ENCODE assay signal across 31 cellular contexts in genomic region chr14:85217412-85217811, GRCh38.
DNase-seq lines count a peak whose midpoint lies in the region; ATAC-seq and TF ChIP-seq lines count a peak whose summit lies in the region.
"Had no signal": no experiment of that assay in that cellular context is flagged by ENCODE, and none has a peak within 500 bp of the region (broad histone marks: within the 10 kb centered on the region; RNA-seq: fewer than 3 reads in every experiment).

No MANE protein-coding gene starts in this region.

- H3K9me3 ChIP-seq in SK-N-SH, result peaks cover 4% of the 10 kb centered on the region; the same call in 1 of the 2 replicates
- H3K9me3 ChIP-seq: Peyer's patch had no signal

- peaks cover 8% of the 10 kb centered on the region for H3F3A ChIP-seq in SK-N-SH (replicated peaks; ENCODE audit: insufficient read depth)

- H3K4me1 ChIP-seq in SK-N-SH (ENCODE audit: control insufficient read depth in 1 of 2, insufficient read depth in 2 of 2, low read depth in 1 of 2, low read length in 1 of 2), result no peaks in the 10 kb centered on the region
- H3K4me1 ChIP-seq: heart right ventricle, Peyer's patch had no signal

- H2AFZ ChIP-seq in SK-N-SH (ENCODE audit: low read depth), result no peak overlapping the region

- no peaks in the 10 kb centered on the region for H3K79me2 ChIP-seq in SK-N-SH (ENCODE audit: insufficient read depth)

- ATAC-seq in SK-N-SH treated with all-trans-retinoic acid at 6 μM for 48 hours, result no peak
- ATAC-seq in GM21360 (IDR thresholded peaks at IDR 0.05; ENCODE audit: unreplicated experiment), result no peak
- ATAC-seq in GM18873 (IDR thresholded peaks at IDR 0.05; ENCODE audit: low FRiP score, unreplicated experiment), result no peak
- ATAC-seq: activated CD4-positive, alpha-beta T cell treated with anti-CD3 and anti-CD28 coated beads for 36 hours; activated CD8-positive, alpha-beta T cell treated with anti-CD3 and anti-CD28 coated beads for 36 hours; effector memory CD8-positive, alpha-beta T cell; heart right ventricle; stimulated activated naive B cell treated with anti-CD40 and anti-IgM and Interleukin-4, amounts not matched to agents 10 μg/mL and 1 μg/mL and 100 μg/mL, for 72 hours had no signal

- no peak for TF ChIP-seq EP300 in SK-N-SH (IDR thresholded peaks at IDR 0.05; ENCODE audit: borderline replicate concordance in 1 of 2, low read depth in 1 of 2, low read length in 1 of 2)

- no peaks in the 10 kb centered on the region for H3K9me2 ChIP-seq in SK-N-SH

- no peak for TF ChIP-seq CTCF in SK-N-SH (IDR thresholded peaks at IDR 0.05)

- H3K27me3 ChIP-seq in SK-N-SH (ENCODE audit: insufficient read depth), result no peaks in the 10 kb centered on the region
- H3K27me3 ChIP-seq: heart right ventricle, Peyer's patch had no signal

- no peak overlapping the region for H3K4me3 ChIP-seq in SK-N-SH (ENCODE audit: low read depth in 2 of 2, low read length in 1 of 2)
- H3K4me3 ChIP-seq: coronary artery, heart right ventricle, Peyer's patch had no signal

- CTCF ChIA-PET in SK-N-SH (lab: Yijun Ruan, JAX), result no interaction called here

- H3K4me2 ChIP-seq in SK-N-SH, result no peak overlapping the region

- no peak overlapping the region for H3K9ac ChIP-seq in SK-N-SH

- H3K27ac ChIP-seq in SK-N-SH (ENCODE audit: low read depth in 2 of 2, low read length in 1 of 2), result no peak overlapping the region
- H3K27ac ChIP-seq: 22Rv1, coronary artery, heart right ventricle, HL-60, Peyer's patch had no signal

- 37% methylated on average over 1 of the region's 1 CpG for WGBS in SK-N-SH (ENCODE audit: low lambda C conversion rate)

- TF ChIP-seq RAD21 in SK-N-SH (IDR thresholded peaks at IDR 0.05; ENCODE audit: low read length), result no peak

- POLR2A ChIA-PET in SK-N-SH (lab: Yijun Ruan, JAX), result no interaction called here

- no peaks in the 10 kb centered on the region for H3K36me3 ChIP-seq in SK-N-SH (replicated peaks in 1 of 2; ENCODE audit: control insufficient read depth in 1 of 2, insufficient read depth in 2 of 2, low read length in 1 of 2)
- H3K36me3 ChIP-seq: heart right ventricle, Peyer's patch had no signal

- DNase-seq in SK-N-SH, result no peak
- DNase-seq in astrocyte of the hippocampus (ENCODE audit: low read depth, low spot score), result peak; percentile 50
- peak; percentile 82 for DNase-seq in iris pigment epithelial cell (ENCODE audit: low read depth)
- DNase-seq in ecto neural progenitor cell (ENCODE audit: low spot score), result no peak
- no peak for DNase-seq in NCI-H446 treated with DMSO at 0.1 percent for 48 hours (lab: John Stamatoyannopoulos, UW)
- DNase-seq: activated CD4-positive, alpha-beta T cell treated with anti-CD3 and anti-CD28 coated beads for 36 hours; activated CD8-positive, alpha-beta memory T cell treated with anti-CD3 and anti-CD28 coated beads, Interleukin-2, amount 50 U/mL, for 48 hours; activated CD8-positive, alpha-beta T cell treated with anti-CD3 and anti-CD28 coated beads for 36 hours; activated naive CD4-positive, alpha-beta T cell treated with anti-CD3 and anti-CD28 coated beads for 36 hours; amniotic stem cell; CD4-positive, CD25-positive, alpha-beta regulatory T cell; DMS79 treated with DMSO at 0.1 percent for 48 hours; effector memory CD8-positive, alpha-beta T cell; H7; heart right ventricle; Kasumi-1; kidney glomerular epithelial cell; midbrain; naive B cell; NCI-H345; NCI-H774; Peyer's patch; SHP77 treated with DMSO at 0.1 percent for 48 hours; stimulated activated naive B cell treated with anti-CD40 and anti-IgM and Interleukin-4, amounts not matched to agents 10 μg/mL and 1 μg/mL and 100 μg/mL, for 72 hours; T-helper 9 cell had no signal

- H4K20me1 ChIP-seq in SK-N-SH (ENCODE audit: insufficient read depth), result no peaks in the 10 kb centered on the region

TF ChIP-seq in SK-N-SH, 30 proteins besides CTCF, POLR2A, EP300 and RAD21:
- TF ChIP-seq ELF1 (IDR thresholded peaks at IDR 0.05) (no peak), PBX3 (IDR thresholded peaks at IDR 0.05) (peak; percentile 53)

TF ChIP-seq in SK-N-SH treated with all-trans-retinoic acid at 6 μM for 48 hours, 23 proteins besides CTCF, POLR2A, EP300 and RAD21:
- TF ChIP-seq GLIS3 (CRISPR knock-in tag; IDR thresholded peaks at IDR 0.05), result no peak
- TF ChIP-seq PATZ1 (CRISPR knock-in tag; IDR thresholded peaks at IDR 0.05; ENCODE audit: borderline replicate concordance), result no peak
- TF ChIP-seq POU6F1 (CRISPR knock-in tag; IDR thresholded peaks at IDR 0.05; ENCODE audit: borderline replicate concordance, low read depth), result no peak
- TF ChIP-seq CREB5 (CRISPR knock-in tag; IDR thresholded peaks at IDR 0.05; ENCODE audit: low read depth), result no peak
- no peak for TF ChIP-seq TSHZ2 (CRISPR knock-in tag; IDR thresholded peaks at IDR 0.05)
- TF ChIP-seq ZNF8 (CRISPR knock-in tag; IDR thresholded peaks at IDR 0.05), result no peak
- no peak for TF ChIP-seq ZC3H10 (CRISPR knock-in tag; IDR thresholded peaks at IDR 0.05)
- no peak for TF ChIP-seq PPARA (CRISPR knock-in tag; IDR thresholded peaks at IDR 0.05; ENCODE audit: borderline replicate concordance)

Comparison
In these comparisons a context has a peak if more than half of its experiments do, and no peak if none do; other contexts are left out.
1. DNase-seq: peak in astrocyte of the hippocampus (single experiment) and iris pigment epithelial cell (single experiment); none in SK-N-SH (single experiment), ecto neural progenitor cell (single experiment) and NCI-H446 treated with DMSO at 0.1 percent for 48 hours (single experiment).